23 cellular contexts compared by ENCODE assay signal in the genomic region with DNA sequence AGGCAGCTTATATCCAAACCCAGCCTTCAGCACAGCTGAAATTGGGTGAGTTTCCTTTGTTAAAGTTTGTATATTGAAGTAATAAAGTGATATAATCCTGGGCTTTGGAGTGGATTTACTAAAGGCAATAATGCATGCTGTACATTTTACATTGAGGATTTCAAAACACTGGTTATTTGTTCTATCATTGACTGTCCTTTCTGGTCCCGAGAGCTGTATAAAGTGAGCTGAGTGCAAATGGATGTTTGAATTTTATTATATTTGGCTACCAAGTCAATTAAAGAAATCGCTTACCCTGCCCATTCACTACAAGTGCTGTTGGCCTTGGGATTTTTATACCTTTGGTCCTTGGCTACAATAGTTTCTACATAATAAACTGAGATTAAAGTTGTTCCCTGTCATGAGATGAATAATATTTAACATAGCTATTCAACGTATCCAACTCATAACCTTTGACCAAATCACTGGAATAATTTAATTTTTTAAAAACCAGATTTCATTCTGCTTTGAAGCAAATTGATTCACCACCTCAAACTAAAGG.
DNase-seq lines count a peak whose midpoint lies in the region; ATAC-seq, FAIRE-seq and TF ChIP-seq lines count a peak whose summit lies in the region.
"Had no signal": no experiment of that assay in that cellular context is flagged by ENCODE, and none has a peak within 500 bp of the region (broad histone marks: within the 10 kb centered on the region; RNA-seq: fewer than 3 reads in every experiment).

No MANE protein-coding gene starts in this region.

- no peak overlapping the region for H3K27ac Mint-ChIP-seq in activated T-helper 2 cell treated with anti-CD3 and anti-CD28 coated beads, Interferon-gamma antibody, Interleukin-2, Interleukin-4, amounts not matched to agents 10 μg/mL and 5 μg/mL and 100 μg/mL, durations not matched to agents 14 hours and 24 hours and 36 hours
- H3K27ac Mint-ChIP-seq: B cell; CD4-positive, CD25-positive, alpha-beta regulatory T cell; CD8-positive, alpha-beta T cell; GM23338; H9 had no signal

- no peak for ATAC-seq in RWPE2 (ENCODE audit: low read depth)
- ATAC-seq in mucosa of descending colon, result peak; percentile 84
- no peak for ATAC-seq in HG03378 (IDR thresholded peaks at IDR 0.05; ENCODE audit: unreplicated experiment)
- ATAC-seq: CD8-positive, alpha-beta T cell; GM23338; HCT116 had no signal

- peaks cover 20% of the 10 kb centered on the region for H3K9me3 Mint-ChIP-seq in activated T-helper 2 cell treated with anti-CD3 and anti-CD28 coated beads, Interferon-gamma antibody, Interleukin-2, Interleukin-4, amounts not matched to agents 10 μg/mL and 5 μg/mL and 100 μg/mL, durations not matched to agents 14 hours and 24 hours and 36 hours

- H3K4me3 Mint-ChIP-seq in activated T-helper 2 cell treated with anti-CD3 and anti-CD28 coated beads, Interferon-gamma antibody, Interleukin-2, Interleukin-4, amounts not matched to agents 10 μg/mL and 5 μg/mL and 100 μg/mL, durations not matched to agents 14 hours and 24 hours and 36 hours (ENCODE audit: low read depth), result no peak overlapping the region
- H3K4me3 Mint-ChIP-seq: B cell; CD4-positive, CD25-positive, alpha-beta regulatory T cell; CD8-positive, alpha-beta T cell; GM23338; H9 had no signal

- no peaks in the 10 kb centered on the region for H3K36me3 ChIP-seq in RWPE2 (ENCODE audit: low read depth)
- H3K36me3 ChIP-seq in esophagus squamous epithelium, result no peaks in the 10 kb centered on the region
- H3K36me3 ChIP-seq in mucosa of descending colon (ENCODE audit: low read depth), result no peaks in the 10 kb centered on the region
- H3K36me3 ChIP-seq in small intestine (ENCODE audit: control insufficient read depth in 2 of 2, insufficient read depth in 2 of 2, low read length in 2 of 2), result no peaks in the 10 kb centered on the region
- H3K36me3 ChIP-seq: BLaER1 had no signal

- H3K4me1 ChIP-seq in RWPE2 (ENCODE audit: insufficient read depth, poor library complexity, severe bottlenecking) (peaks cover 23% of the 10 kb centered on the region), esophagus squamous epithelium (peaks cover 0 to 65% (median 3%) of the 10 kb centered on the region in 3 donors), mucosa of descending colon (ENCODE audit: low read depth) (peaks cover 18% of the 10 kb centered on the region), small intestine (ENCODE audit: control insufficient read depth in 2 of 2, insufficient read depth in 1 of 2, low read depth in 1 of 2, low read length in 1 of 2) (peaks cover 0 to 7% of the 10 kb centered on the region in 2 donors)

- 59 to 75% methylated on average over 3 of the region's 3 CpGs for WGBS in esophagus squamous epithelium, 2 donors
- 15 to 56% (median 37%) methylated on average over 3 of the region's 3 CpGs for WGBS in small intestine, 3 donors

- H3K9me3 ChIP-seq in RWPE2 (ENCODE audit: severe bottlenecking) (no peaks in the 10 kb centered on the region), esophagus squamous epithelium (no peaks in the 10 kb centered on the region), mucosa of descending colon (no peaks in the 10 kb centered on the region), small intestine (ENCODE audit: control insufficient read depth, low read depth) (no peaks in the 10 kb centered on the region)

- H3K27me3 ChIP-seq in RWPE2 (ENCODE audit: insufficient read depth, poor library complexity, severe bottlenecking) (no peaks in the 10 kb centered on the region), esophagus squamous epithelium (no peaks in the 10 kb centered on the region), small intestine (ENCODE audit: control insufficient read depth in 2 of 2, insufficient read depth in 2 of 2, low read length in 2 of 2) (no peaks in the 10 kb centered on the region)
- H3K27me3 ChIP-seq: BLaER1 had no signal

- H3K4me1 Mint-ChIP-seq in activated T-helper 2 cell treated with anti-CD3 and anti-CD28 coated beads, Interferon-gamma antibody, Interleukin-2, Interleukin-4, amounts not matched to agents 10 μg/mL and 5 μg/mL and 100 μg/mL, durations not matched to agents 14 hours and 24 hours and 36 hours (ENCODE audit: low read depth), result peaks cover 8% of the 10 kb centered on the region
- H3K4me1 Mint-ChIP-seq: B cell; CD4-positive, CD25-positive, alpha-beta regulatory T cell; GM23338; H9 had no signal

- peaks cover 2% of the 10 kb centered on the region for H3K27me3 Mint-ChIP-seq in activated T-helper 2 cell treated with anti-CD3 and anti-CD28 coated beads, Interferon-gamma antibody, Interleukin-2, Interleukin-4, amounts not matched to agents 10 μg/mL and 5 μg/mL and 100 μg/mL, durations not matched to agents 14 hours and 24 hours and 36 hours (ENCODE audit: low read depth)
- H3K27me3 Mint-ChIP-seq: B cell; CD4-positive, CD25-positive, alpha-beta regulatory T cell had no signal

- H3K4me3 ChIP-seq in RWPE2 (ENCODE audit: severe bottlenecking) (no peak overlapping the region), esophagus squamous epithelium (no peak overlapping the region), mucosa of descending colon (no peak overlapping the region), small intestine (ENCODE audit: low read depth in 1 of 2, low read length in 2 of 2) (no peak overlapping the region)
- H3K4me3 ChIP-seq: BLaER1, GM23338 had no signal

- peak; percentile 72 for FAIRE-seq in small intestine (lab: Jason Lieb, UNC)
- FAIRE-seq in GM12891 (lab: Jason Lieb, UNC), result no peak
- FAIRE-seq: A204.1, G401.6, GM19239 had no signal

- no peak for TF ChIP-seq POLR2A in esophagus squamous epithelium (IDR thresholded peaks at IDR 0.05)
- no peak for TF ChIP-seq POLR2A in GM12891 (IDR thresholded peaks at IDR 0.05; ENCODE audit: low read depth, low read length)

- H3K27ac ChIP-seq in RWPE2 (ENCODE audit: poor library complexity, severe bottlenecking) (peak overlapping the region; percentile 59), esophagus squamous epithelium (peak overlapping the region in 3 of 4 donors; percentile 50 to 70 (median 53)), small intestine (ENCODE audit: low read depth in 1 of 2, low read length in 1 of 2) (no peak overlapping the region)
- H3K27ac ChIP-seq: 22Rv1, BLaER1, C4-2B had no signal

- intact Hi-C loops in esophagus squamous epithelium (cut with DNase I), result no loop called here
- intact Hi-C loops in mucosa of descending colon (cut with DNase I, micrococcal nuclease), result loop anchor here in 1 of 2 donors (10.0 kb wide), 1 partner anchor 192 kb away; no protein-coding TSS in a partner anchor
- intact Hi-C loops in activated T-helper 2 cell treated with anti-CD3 and anti-CD28 coated beads, Interferon-gamma antibody, Interleukin-2, Interleukin-4, amounts not matched to agents 10 μg/mL and 5 μg/mL and 100 μg/mL, durations not matched to agents 14 hours and 24 hours and 36 hours (cut with micrococcal nuclease), result no loop called here

- H3K36me3 Mint-ChIP-seq in activated T-helper 2 cell treated with anti-CD3 and anti-CD28 coated beads, Interferon-gamma antibody, Interleukin-2, Interleukin-4, amounts not matched to agents 10 μg/mL and 5 μg/mL and 100 μg/mL, durations not matched to agents 14 hours and 24 hours and 36 hours (ENCODE audit: low read depth), result peaks cover 6% of the 10 kb centered on the region
- H3K36me3 Mint-ChIP-seq: CD4-positive, CD25-positive, alpha-beta regulatory T cell; CD8-positive, alpha-beta T cell had no signal

- no peak for TF ChIP-seq CTCF in RWPE2 (IDR thresholded peaks at IDR 0.05; ENCODE audit: poor library complexity, severe bottlenecking)
- no peak for TF ChIP-seq CTCF in esophagus squamous epithelium (IDR thresholded peaks at IDR 0.05)
- TF ChIP-seq CTCF in mucosa of descending colon (IDR thresholded peaks at IDR 0.05), result no peak

- no peak for DNase-seq in RWPE2 (ENCODE audit: low spot score)
- no peak for DNase-seq in esophagus squamous epithelium (lab: John Stamatoyannopoulos, UW)
- DNase-seq in mucosa of descending colon, result peak in 1 of 3 donors; percentile 41
- peak; percentile 93 for DNase-seq in small intestine
- DNase-seq in GM12891 (ENCODE audit: insufficient read length, low spot score), result no peak
- no peak for DNase-seq in activated T-helper 2 cell treated with anti-CD3 and anti-CD28 coated beads, Interferon-gamma antibody, Interleukin-2, Interleukin-4, amounts not matched to agents 10 μg/mL and 5 μg/mL and 100 μg/mL, durations not matched to agents 14 hours and 24 hours and 36 hours (ENCODE audit: low spot score)
- DNase-seq in midbrain (lab: John Stamatoyannopoulos, UW), result no peak
- DNase-seq: Caco-2; CD4-positive, CD25-positive, alpha-beta regulatory T cell; CD8-positive, alpha-beta T cell; DMS153; DND-41; H9 had no signal

TF ChIP-seq in GM12891, 5 proteins besides CTCF, POLR2A, EP300 and RAD21:
- no peak for TF ChIP-seq POU2F2 (IDR thresholded peaks at IDR 0.05; ENCODE audit: low read depth, low read length)
TF ChIP-seq in GM12891: peak in this region for 0.

Comparison
In these comparisons a context has a peak if more than half of its experiments do, and no peak if none do; other contexts are left out.
1. H3K27ac ChIP-seq: peak in RWPE2 (single experiment) and esophagus squamous epithelium (3 of 4); none in small intestine (0 of 2).